Comparison of ENCODE assay signal across 1 cellular context in the genomic region with DNA sequence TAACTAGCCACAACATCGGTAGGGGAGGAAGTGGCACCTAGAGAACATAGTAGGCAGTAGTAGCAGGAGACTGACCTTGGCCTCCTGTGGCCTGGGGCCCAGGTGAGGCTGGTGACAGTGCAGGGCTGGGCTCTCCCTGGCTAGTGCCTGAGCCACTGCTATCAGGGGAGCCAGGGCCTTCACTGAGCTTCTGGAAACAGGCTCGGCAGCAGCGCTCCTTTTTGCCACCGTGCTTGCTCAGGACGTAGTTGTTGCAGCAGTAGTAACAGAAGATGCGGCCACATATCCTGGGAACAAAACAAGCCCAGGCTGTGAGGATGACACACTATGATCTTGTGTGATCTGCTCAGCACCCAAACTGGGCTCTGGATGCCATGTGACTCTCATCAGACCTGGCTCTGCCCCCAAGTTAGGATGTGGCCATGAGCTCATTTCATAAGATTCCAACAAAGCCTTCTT.
TF ChIP-seq lines count a peak whose summit lies in the region.

No MANE protein-coding gene starts in this region.

TF ChIP-seq in HepG2, 621 proteins besides CTCF, POLR2A, EP300 and RAD21:
- TF ChIP-seq, protein P1, sequence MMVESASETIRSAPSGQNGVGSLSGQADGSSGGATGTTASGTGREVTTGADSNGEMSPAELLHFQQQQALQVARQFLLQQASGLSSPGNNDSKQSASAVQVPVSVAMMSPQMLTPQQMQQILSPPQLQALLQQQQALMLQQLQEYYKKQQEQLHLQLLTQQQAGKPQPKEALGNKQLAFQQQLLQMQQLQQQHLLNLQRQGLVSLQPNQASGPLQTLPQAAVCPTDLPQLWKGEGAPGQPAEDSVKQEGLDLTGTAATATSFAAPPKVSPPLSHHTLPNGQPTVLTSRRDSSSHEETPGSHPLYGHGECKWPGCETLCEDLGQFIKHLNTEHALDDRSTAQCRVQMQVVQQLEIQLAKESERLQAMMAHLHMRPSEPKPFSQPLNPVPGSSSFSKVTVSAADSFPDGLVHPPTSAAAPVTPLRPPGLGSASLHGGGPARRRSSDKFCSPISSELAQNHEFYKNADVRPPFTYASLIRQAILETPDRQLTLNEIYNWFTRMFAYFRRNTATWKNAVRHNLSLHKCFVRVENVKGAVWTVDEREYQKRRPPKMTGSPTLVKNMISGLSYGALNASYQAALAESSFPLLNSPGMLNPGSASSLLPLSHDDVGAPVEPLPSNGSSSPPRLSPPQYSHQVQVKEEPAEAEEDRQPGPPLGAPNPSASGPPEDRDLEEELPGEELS (CRISPR knock-in tag; IDR thresholded peaks at IDR 0.05), result no peak
- no peak for TF ChIP-seq ERF (CRISPR knock-in tag; IDR thresholded peaks at IDR 0.05)
- no peak for TF ChIP-seq JUND (CRISPR knock-in tag; IDR thresholded peaks at IDR 0.05)
- no peak for TF ChIP-seq SYNCRIP (IDR thresholded peaks at IDR 0.05; ENCODE audit: insufficient read depth, low read depth, low read length)
- no peak for TF ChIP-seq ATRX (CRISPR knock-in tag; IDR thresholded peaks at IDR 0.05; ENCODE audit: borderline replicate concordance)
- no peak for TF ChIP-seq GATAD2A (CRISPR knock-in tag; IDR thresholded peaks at IDR 0.05)
- TF ChIP-seq NFYB (CRISPR knock-in tag; IDR thresholded peaks at IDR 0.05), result no peak
- no peak for TF ChIP-seq ZNF678 (CRISPR knock-in tag; IDR thresholded peaks at IDR 0.05)
- no peak for TF ChIP-seq ZNF710 (CRISPR knock-in tag; IDR thresholded peaks at IDR 0.05; ENCODE audit: borderline replicate concordance)
- TF ChIP-seq ZNF431 (CRISPR knock-in tag; IDR thresholded peaks at IDR 0.05; ENCODE audit: borderline replicate concordance, low read depth), result no peak
- no peak for TF ChIP-seq ZNF670 (CRISPR knock-in tag; IDR thresholded peaks at IDR 0.05; ENCODE audit: borderline replicate concordance)
- TF ChIP-seq ZFP62 (CRISPR knock-in tag; IDR thresholded peaks at IDR 0.05), result no peak
